In the genomic region with DNA sequence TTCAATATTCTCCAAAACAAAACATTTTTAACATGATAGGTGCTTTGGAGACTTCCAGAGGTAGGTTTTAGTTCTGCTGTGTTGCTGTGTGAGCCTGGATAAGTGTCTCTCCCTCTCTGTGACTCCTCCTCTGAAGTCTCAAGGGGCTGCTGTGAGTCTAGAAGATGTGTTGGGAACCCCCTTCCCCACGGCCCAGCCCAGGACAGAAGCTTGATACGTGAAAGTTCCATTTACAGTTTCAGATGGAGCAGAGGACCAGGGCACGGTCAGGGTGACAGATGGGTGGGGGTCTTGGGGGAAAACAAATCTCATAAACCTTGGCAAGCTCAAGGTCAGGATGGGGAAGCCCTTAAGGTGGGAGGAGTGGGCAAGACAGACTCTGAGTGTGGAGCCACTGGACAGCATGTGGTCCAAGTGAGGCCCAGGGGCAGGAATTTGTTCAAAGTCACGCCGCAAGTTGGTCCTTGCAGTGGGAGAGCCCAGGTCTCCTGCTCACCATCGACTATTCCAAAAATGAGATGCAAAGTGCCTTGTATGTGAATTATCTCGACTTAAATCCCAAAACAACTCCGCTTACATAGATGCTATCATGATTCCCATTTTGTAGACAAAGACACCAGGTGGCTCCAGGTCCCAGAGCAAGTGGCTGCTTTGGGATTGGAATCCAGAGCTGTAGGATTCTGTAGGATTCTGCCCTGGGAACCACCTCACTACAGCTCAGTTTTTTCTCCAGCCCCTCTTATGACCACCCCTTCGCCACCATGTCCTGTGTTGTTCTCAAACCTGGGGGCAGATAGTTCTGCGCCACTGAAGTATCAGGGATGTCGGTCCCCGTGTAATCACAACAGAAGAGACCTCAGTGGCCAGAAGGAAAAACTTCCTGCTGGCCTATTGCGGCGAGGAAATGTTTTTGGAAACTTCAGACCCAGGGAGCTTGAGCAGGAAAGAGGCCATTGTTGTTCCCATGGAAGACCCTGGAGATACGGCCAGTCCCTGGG, we compare ENCODE assay signal across 15 cellular contexts. TPM values are rescaled to one million over a fixed set of nuclear protein-coding genes. Genes with fewer than 3 reads are reported as not detected.
DNase-seq lines count a peak whose midpoint lies in the region; ATAC-seq and TF ChIP-seq lines count a peak whose summit lies in the region.
"Had no signal": no experiment of that assay in that cellular context is flagged by ENCODE, and none has a peak within 500 bp of the region (broad histone marks: within the 10 kb centered on the region; RNA-seq: fewer than 3 reads in every experiment).

No MANE protein-coding gene starts in this region.

- H3K9ac ChIP-seq in PC-3 (ENCODE audit: low read length) = peak overlapping the region; percentile 73; the same call in 1 of the 2 replicates
- H3K9ac ChIP-seq: parathyroid adenoma had no signal

- H3K9me2 ChIP-seq in PC-3 (replicated peaks; ENCODE audit: low read length) = no peaks in the 10 kb centered on the region

- no peak overlapping the region for H2AFZ ChIP-seq in PC-3 (ENCODE audit: low read length)
- H2AFZ ChIP-seq: parathyroid adenoma had no signal

- intact Hi-C loops in PC-3 (cut with micrococcal nuclease) = no loop called here
- intact Hi-C loops in dorsolateral prefrontal cortex (cut with DNase I) = no loop called here
- intact Hi-C loops in tibial artery (cut with DNase I; ENCODE audit: low total_unique reads) = no loop called here

- ATAC-seq in PC-3 (no peak), HG02588 (IDR thresholded peaks at IDR 0.05; ENCODE audit: unreplicated experiment) (no peak)
- ATAC-seq: activated CD8-positive, alpha-beta T cell treated with anti-CD3 and anti-CD28 coated beads for 36 hours; body of pancreas had no signal

- DNase-seq in PC-3 = no peak
- DNase-seq in dorsolateral prefrontal cortex = no peak
- peak; percentile 34 to 36 for DNase-seq in lung microvascular endothelial cell (ENCODE audit: low read depth in 2 of 2)
- DNase-seq in tibial artery = peak in 1 of 2 donors; percentile 59
- no peak for DNase-seq in AG20443 (ENCODE audit: low spot score)
- DNase-seq in SHP77 (lab: John Stamatoyannopoulos, UW) = no peak
- DNase-seq: activated CD8-positive, alpha-beta T cell treated with anti-CD3 and anti-CD28 coated beads for 36 hours; body of pancreas; H7; Kasumi-1; NCI-H1694 treated with DMSO at 0.1 percent for 48 hours; NCI-H510A treated with DMSO at 0.1 percent for 48 hours; SHP77 treated with DMSO at 0.1 percent for 48 hours had no signal

- H3K9me3 ChIP-seq in PC-3 (ENCODE audit: low read length) (no peaks in the 10 kb centered on the region), tibial artery (no peaks in the 10 kb centered on the region)
- H3K9me3 ChIP-seq: body of pancreas had no signal

- H3K27me3 ChIP-seq in PC-3 (ENCODE audit: low read length) (no peaks in the 10 kb centered on the region), dorsolateral prefrontal cortex (peaks cover 0 to 7% (median 0%) of the 10 kb centered on the region in 45 donors), tibial artery (no peaks in the 10 kb centered on the region)
- H3K27me3 ChIP-seq: body of pancreas had no signal

- TF ChIP-seq CTCF in PC-3 (conservative IDR thresholded peaks at IDR 0.05; ENCODE audit: low read depth, low read length) (no peak), dorsolateral prefrontal cortex (IDR thresholded peaks at IDR 0.05 in 54 of 56, conservative IDR thresholded peaks at IDR 0.05 in 2 of 56; ENCODE audit: low read depth in 1 of 56, partially characterized antibody in 56 of 56) (no peak), tibial artery (IDR thresholded peaks at IDR 0.05) (no peak)

- H3K4me3 ChIP-seq in PC-3 (ENCODE audit: low read length) (peak overlapping the region; percentile 79), dorsolateral prefrontal cortex (peak overlapping the region in 43 of 59 donors; percentile 2 to 65 (median 48)), tibial artery (peak overlapping the region; percentile 66 to 69)
- H3K4me3 ChIP-seq: body of pancreas had no signal

- peaks cover 54% of the 10 kb centered on the region for H3K4me1 ChIP-seq in PC-3 (ENCODE audit: insufficient read depth, low read length)
- H3K4me1 ChIP-seq in tibial artery = peaks cover 4 to 93% (median 65%) of the 10 kb centered on the region in 4 donors

- H3K36me3 ChIP-seq in PC-3 (ENCODE audit: low read depth, low read length) (peaks cover 32% of the 10 kb centered on the region), tibial artery (peaks cover 12 to 28% (median 22%) of the 10 kb centered on the region in 3 donors)

- H3K79me2 ChIP-seq in PC-3 (ENCODE audit: low read length) = peaks cover 57% of the 10 kb centered on the region
- H3K79me2 ChIP-seq: parathyroid adenoma had no signal

- H4K20me1 ChIP-seq in PC-3 (ENCODE audit: low read length) = no peaks in the 10 kb centered on the region

- H3K27ac ChIP-seq in PC-3 (ENCODE audit: low read length) (0 out of 2 replicates have a peak overlapping the region, but pooled peaks have one; percentile 3), dorsolateral prefrontal cortex (peak overlapping the region in 20 of 59 donors; percentile 1 to 76 (median 30)), tibial artery (peak overlapping the region; percentile 84 to 89)
- H3K27ac ChIP-seq: body of pancreas, parathyroid adenoma had no signal

- CTCF ChIA-PET in PC-3 (lab: Charles Lee) = interaction anchor here (1.3 to 1.6 kb wide), 2 partner anchors 60 to 90 kb away, joined by 3 read pairs; no protein-coding TSS in a partner anchor

- peaks cover under 1% of the 10 kb centered on the region for H3F3A ChIP-seq in PC-3 (ENCODE audit: low read length, unreplicated experiment)

- peak overlapping the region; percentile 99 for H3K4me2 ChIP-seq in PC-3 (ENCODE audit: low read length)

- no TSS peak for BruUV-seq in PC-3 (replicated peaks; lab: Mats Ljungman, UMichigan)

- POLR2A ChIA-PET in PC-3 (lab: Charles Lee; ENCODE audit: unreplicated experiment) = interaction anchor here (0.5 kb wide), 1 partner anchor 17 kb away, joined by 3 read pairs; no protein-coding TSS in a partner anchor

RNA-seq across cellular contexts. Expression of gene TGM2, which starts 1.9 kb away (rescaled TPM):
- total RNA-seq in PC-3 (2014; rRNA removed) = 583 and 773 TPM in 2 replicates
- 100 to 1,000 TPM in 7 of 120 experiments, 10 to 100 TPM in 113; 17.7 to 220 (median 53.6) TPM for total RNA-seq in dorsolateral prefrontal cortex
- 273 and 343 TPM in 2 replicates for total RNA-seq in lung microvascular endothelial cell
- total RNA-seq: activated CD8-positive, alpha-beta T cell treated with anti-CD3 and anti-CD28 coated beads for 36 hours had no signal

Comparison
In these comparisons a context has a peak if more than half of its experiments do, and no peak if none do; other contexts are left out.
1. DNase-seq: peak in lung microvascular endothelial cell (2 of 2); none in PC-3 (single experiment), dorsolateral prefrontal cortex (0 of 10), AG20443 (single experiment) and SHP77 (0 of 2).
2. Peak in every context shown above with its lines, with median percentiles within 50 percentile points of each other: H3K4me3 ChIP-seq.